In the genomic region with DNA sequence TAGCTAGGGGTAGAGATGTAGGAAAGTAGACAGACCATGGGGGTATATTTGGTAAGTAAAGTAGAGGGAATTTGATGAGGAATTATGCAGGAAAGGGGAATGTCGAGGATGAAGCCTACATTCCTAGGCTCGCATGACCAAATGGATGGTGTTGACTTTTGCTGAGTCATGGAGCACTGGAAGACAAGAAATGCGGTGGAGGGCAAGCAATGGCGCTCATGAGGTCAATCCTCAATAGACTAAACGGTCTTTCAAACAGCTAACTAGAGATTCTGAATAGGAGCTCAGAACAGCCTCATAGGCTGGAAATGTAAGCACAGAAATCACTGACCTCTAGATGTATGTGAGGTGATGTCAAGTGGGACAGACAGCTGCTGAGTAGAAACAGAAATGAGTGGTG, we compare ENCODE assay signal across 1 cellular context.
A peak's percentile ranks its signal among the peaks of the same experiment; 100 is the strongest.
TF ChIP-seq lines count a peak whose summit lies in the region.

No MANE protein-coding gene starts in this region.

TF ChIP-seq in HepG2, 621 proteins besides CTCF, POLR2A, EP300 and RAD21:
- TF ChIP-seq, protein P1, sequence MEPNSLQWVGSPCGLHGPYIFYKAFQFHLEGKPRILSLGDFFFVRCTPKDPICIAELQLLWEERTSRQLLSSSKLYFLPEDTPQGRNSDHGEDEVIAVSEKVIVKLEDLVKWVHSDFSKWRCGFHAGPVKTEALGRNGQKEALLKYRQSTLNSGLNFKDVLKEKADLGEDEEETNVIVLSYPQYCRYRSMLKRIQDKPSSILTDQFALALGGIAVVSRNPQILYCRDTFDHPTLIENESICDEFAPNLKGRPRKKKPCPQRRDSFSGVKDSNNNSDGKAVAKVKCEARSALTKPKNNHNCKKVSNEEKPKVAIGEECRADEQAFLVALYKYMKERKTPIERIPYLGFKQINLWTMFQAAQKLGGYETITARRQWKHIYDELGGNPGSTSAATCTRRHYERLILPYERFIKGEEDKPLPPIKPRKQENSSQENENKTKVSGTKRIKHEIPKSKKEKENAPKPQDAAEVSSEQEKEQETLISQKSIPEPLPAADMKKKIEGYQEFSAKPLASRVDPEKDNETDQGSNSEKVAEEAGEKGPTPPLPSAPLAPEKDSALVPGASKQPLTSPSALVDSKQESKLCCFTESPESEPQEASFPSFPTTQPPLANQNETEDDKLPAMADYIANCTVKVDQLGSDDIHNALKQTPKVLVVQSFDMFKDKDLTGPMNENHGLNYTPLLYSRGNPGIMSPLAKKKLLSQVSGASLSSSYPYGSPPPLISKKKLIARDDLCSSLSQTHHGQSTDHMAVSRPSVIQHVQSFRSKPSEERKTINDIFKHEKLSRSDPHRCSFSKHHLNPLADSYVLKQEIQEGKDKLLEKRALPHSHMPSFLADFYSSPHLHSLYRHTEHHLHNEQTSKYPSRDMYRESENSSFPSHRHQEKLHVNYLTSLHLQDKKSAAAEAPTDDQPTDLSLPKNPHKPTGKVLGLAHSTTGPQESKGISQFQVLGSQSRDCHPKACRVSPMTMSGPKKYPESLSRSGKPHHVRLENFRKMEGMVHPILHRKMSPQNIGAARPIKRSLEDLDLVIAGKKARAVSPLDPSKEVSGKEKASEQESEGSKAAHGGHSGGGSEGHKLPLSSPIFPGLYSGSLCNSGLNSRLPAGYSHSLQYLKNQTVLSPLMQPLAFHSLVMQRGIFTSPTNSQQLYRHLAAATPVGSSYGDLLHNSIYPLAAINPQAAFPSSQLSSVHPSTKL (CRISPR knock-in tag; IDR thresholded peaks at IDR 0.05), result peak; percentile 39; the same call in 1 of the 2 replicates
- TF ChIP-seq NFE2L2 (IDR thresholded peaks at IDR 0.05; ENCODE audit: low read length) (peak; percentile 96), POGZ (CRISPR knock-in tag; IDR thresholded peaks at IDR 0.05) (peak; percentile 50; the same call in 1 of the 2 replicates), ZSCAN30 (CRISPR knock-in tag; IDR thresholded peaks at IDR 0.05) (no peak), TEAD3 (CRISPR knock-in tag; optimal IDR thresholded peaks at IDR 0.05; ENCODE audit: borderline replicate concordance) (peak; percentile 45), MAFF (IDR thresholded peaks at IDR 0.05; ENCODE audit: low read depth, low read length) (peak; percentile 72), ZNF724P (CRISPR knock-in tag; IDR thresholded peaks at IDR 0.05; ENCODE audit: borderline replicate concordance) (no peak), ZBTB1 (CRISPR knock-in tag; IDR thresholded peaks at IDR 0.05; ENCODE audit: borderline replicate concordance) (no peak), KAT2B (IDR thresholded peaks at IDR 0.05; ENCODE audit: borderline replicate concordance, low read depth, low read length) (no peak), MAFK (conservative IDR thresholded peaks at IDR 0.05 in 1 of 2, IDR thresholded peaks at IDR 0.05 in 1 of 2; ENCODE audit: low read length in 2 of 2) (peak; percentile 79 to 88), TBX3 (IDR thresholded peaks at IDR 0.05; ENCODE audit: borderline replicate concordance) (no peak), ZNF672 (CRISPR knock-in tag; IDR thresholded peaks at IDR 0.05) (no peak), BRCA1 (CRISPR knock-in tag; IDR thresholded peaks at IDR 0.05) (no peak), FOSL2 (CRISPR knock-in tag; IDR thresholded peaks at IDR 0.05) (peak; percentile 77), ZNF644 (CRISPR knock-in tag; IDR thresholded peaks at IDR 0.05; ENCODE audit: low read depth) (peak; percentile 91), NFE2 (CRISPR knock-in tag; IDR thresholded peaks at IDR 0.05) (peak; percentile 62; the same call in 1 of the 2 replicates), ZNF556 (CRISPR knock-in tag; IDR thresholded peaks at IDR 0.05; ENCODE audit: borderline replicate concordance) (no peak), RARA (CRISPR knock-in tag; IDR thresholded peaks at IDR 0.05) (0 out of 2 replicates have a peak, but pooled peaks have one; percentile 20), ZNF335 (CRISPR knock-in tag; IDR thresholded peaks at IDR 0.05) (no peak), ZNF143 (CRISPR knock-in tag; IDR thresholded peaks at IDR 0.05) (no peak)
- TF ChIP-seq, protein P2, sequence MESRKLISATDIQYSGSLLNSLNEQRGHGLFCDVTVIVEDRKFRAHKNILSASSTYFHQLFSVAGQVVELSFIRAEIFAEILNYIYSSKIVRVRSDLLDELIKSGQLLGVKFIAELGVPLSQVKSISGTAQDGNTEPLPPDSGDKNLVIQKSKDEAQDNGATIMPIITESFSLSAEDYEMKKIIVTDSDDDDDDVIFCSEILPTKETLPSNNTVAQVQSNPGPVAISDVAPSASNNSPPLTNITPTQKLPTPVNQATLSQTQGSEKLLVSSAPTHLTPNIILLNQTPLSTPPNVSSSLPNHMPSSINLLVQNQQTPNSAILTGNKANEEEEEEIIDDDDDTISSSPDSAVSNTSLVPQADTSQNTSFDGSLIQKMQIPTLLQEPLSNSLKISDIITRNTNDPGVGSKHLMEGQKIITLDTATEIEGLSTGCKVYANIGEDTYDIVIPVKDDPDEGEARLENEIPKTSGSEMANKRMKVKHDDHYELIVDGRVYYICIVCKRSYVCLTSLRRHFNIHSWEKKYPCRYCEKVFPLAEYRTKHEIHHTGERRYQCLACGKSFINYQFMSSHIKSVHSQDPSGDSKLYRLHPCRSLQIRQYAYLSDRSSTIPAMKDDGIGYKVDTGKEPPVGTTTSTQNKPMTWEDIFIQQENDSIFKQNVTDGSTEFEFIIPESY (CRISPR knock-in tag; IDR thresholded peaks at IDR 0.05), result peak; percentile 91
- TF ChIP-seq, protein P3, sequence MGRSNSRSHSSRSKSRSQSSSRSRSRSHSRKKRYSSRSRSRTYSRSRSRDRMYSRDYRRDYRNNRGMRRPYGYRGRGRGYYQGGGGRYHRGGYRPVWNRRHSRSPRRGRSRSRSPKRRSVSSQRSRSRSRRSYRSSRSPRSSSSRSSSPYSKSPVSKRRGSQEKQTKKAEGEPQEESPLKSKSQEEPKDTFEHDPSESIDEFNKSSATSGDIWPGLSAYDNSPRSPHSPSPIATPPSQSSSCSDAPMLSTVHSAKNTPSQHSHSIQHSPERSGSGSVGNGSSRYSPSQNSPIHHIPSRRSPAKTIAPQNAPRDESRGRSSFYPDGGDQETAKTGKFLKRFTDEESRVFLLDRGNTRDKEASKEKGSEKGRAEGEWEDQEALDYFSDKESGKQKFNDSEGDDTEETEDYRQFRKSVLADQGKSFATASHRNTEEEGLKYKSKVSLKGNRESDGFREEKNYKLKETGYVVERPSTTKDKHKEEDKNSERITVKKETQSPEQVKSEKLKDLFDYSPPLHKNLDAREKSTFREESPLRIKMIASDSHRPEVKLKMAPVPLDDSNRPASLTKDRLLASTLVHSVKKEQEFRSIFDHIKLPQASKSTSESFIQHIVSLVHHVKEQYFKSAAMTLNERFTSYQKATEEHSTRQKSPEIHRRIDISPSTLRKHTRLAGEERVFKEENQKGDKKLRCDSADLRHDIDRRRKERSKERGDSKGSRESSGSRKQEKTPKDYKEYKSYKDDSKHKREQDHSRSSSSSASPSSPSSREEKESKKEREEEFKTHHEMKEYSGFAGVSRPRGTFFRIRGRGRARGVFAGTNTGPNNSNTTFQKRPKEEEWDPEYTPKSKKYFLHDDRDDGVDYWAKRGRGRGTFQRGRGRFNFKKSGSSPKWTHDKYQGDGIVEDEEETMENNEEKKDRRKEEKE (IDR thresholded peaks at IDR 0.05), result no peak
- TF ChIP-seq, protein P4, sequence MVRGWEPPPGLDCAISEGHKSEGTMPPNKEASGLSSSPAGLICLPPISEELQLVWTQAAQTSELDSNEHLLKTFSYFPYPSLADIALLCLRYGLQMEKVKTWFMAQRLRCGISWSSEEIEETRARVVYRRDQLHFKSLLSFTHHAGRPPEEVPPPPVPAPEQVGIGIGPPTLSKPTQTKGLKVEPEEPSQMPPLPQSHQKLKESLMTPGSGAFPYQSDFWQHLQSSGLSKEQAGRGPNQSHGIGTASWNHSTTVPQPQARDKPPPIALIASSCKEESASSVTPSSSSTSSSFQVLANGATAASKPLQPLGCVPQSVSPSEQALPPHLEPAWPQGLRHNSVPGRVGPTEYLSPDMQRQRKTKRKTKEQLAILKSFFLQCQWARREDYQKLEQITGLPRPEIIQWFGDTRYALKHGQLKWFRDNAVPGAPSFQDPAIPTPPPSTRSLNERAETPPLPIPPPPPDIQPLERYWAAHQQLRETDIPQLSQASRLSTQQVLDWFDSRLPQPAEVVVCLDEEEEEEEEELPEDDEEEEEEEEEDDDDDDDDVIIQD (CRISPR knock-in tag; IDR thresholded peaks at IDR 0.05; ENCODE audit: low read depth), result peak; percentile 77; the same call in 1 of the 2 replicates
- TF ChIP-seq, protein P5, sequence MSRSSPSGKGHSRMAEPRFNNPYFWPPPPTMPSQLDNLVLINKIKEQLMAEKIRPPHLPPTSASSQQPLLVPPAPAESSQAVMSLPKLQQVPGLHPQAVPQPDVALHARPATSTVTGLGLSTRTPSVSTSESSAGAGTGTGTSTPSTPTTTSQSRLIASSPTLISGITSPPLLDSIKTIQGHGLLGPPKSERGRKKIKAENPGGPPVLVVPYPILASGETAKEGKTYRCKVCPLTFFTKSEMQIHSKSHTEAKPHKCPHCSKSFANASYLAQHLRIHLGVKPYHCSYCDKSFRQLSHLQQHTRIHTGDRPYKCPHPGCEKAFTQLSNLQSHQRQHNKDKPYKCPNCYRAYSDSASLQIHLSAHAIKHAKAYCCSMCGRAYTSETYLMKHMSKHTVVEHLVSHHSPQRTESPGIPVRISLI (CRISPR knock-in tag; IDR thresholded peaks at IDR 0.05; ENCODE audit: borderline replicate concordance), result no peak
